ENCODE assay signal across 11 cellular contexts in the genomic region with DNA sequence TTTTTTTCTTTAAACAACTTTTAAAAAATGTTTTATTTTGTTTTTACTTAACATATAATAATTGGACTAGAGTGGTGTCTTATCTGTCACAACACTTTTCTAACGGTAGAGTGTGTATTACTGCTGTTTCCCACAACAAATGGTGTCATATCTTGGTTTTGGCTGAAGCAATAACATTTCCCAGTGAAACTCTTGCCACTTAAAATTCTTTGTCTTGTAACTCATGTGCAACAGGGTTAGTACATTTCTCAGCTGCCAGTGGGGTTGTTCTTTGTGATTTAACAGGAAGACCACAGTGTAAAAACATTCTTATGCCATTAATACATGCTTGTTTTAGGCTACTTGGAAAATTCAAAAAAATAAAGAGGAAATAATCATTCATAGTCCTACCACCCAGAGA. TPM values are rescaled to one million over a fixed set of nuclear protein-coding genes. Genes with fewer than 3 reads are reported as not detected.
A peak's percentile ranks its signal among the peaks of the same experiment; 100 is the strongest.
DNase-seq lines count a peak whose midpoint lies in the region; ATAC-seq and TF ChIP-seq lines count a peak whose summit lies in the region.
"Had no signal": no experiment of that assay in that cellular context is flagged by ENCODE, and none has a peak within 500 bp of the region (broad histone marks: within the 10 kb centered on the region; RNA-seq: fewer than 3 reads in every experiment).

No MANE protein-coding gene starts in this region.

- H3K27ac ChIP-seq in left lung = peak overlapping the region in 1 of 2 donors; percentile 85

- H3K36me3 Mint-ChIP-seq in stimulated activated naive B cell treated with anti-CD40 and anti-IgM and Interleukin-4, amounts not matched to agents 10 μg/mL and 1 μg/mL and 100 μg/mL, for 72 hours = no peaks in the 10 kb centered on the region
- H3K36me3 Mint-ChIP-seq: naive thymus-derived CD8-positive, alpha-beta T cell had no signal

- peak; percentile 53 for ATAC-seq in left lung
- no peak for ATAC-seq in stimulated activated naive B cell treated with anti-CD40 and anti-IgM and Interleukin-4, amounts not matched to agents 10 μg/mL and 1 μg/mL and 100 μg/mL, for 72 hours (replicated peaks)
- ATAC-seq: naive thymus-derived CD8-positive, alpha-beta T cell had no signal

- intact Hi-C loops in left lung (cut with DNase I) = no loop called here

- H3K27ac Mint-ChIP-seq in stimulated activated naive B cell treated with anti-CD40 and anti-IgM and Interleukin-4, amounts not matched to agents 10 μg/mL and 1 μg/mL and 100 μg/mL, for 72 hours = no peak overlapping the region
- H3K27ac Mint-ChIP-seq: naive thymus-derived CD8-positive, alpha-beta T cell had no signal

- no peaks in the 10 kb centered on the region for H3K9me3 ChIP-seq in left lung

- peak; percentile 77 for DNase-seq in BJ (ENCODE audit: low read depth)
- peak; percentile 40 to 41 for DNase-seq in Kasumi-1 (lab: John Stamatoyannopoulos, UW)
- DNase-seq in cardiac fibroblast (ENCODE audit: low read depth in 2 of 2) = peak; percentile 93 to 98
- no peak for DNase-seq in left lung
- no peak for DNase-seq in NCI-H2107 treated with DMSO at 0.1 percent for 48 hours (lab: John Stamatoyannopoulos, UW; ENCODE audit: unreplicated experiment)
- DNase-seq in effector CD8-positive, alpha-beta T cell (lab: John Stamatoyannopoulos, UW) = no peak
- no peak for DNase-seq in NCI-H1417 treated with DMSO at 0.1 percent for 48 hours (lab: John Stamatoyannopoulos, UW)
- no peak for DNase-seq in stimulated activated naive B cell treated with anti-CD40 and anti-IgM and Interleukin-4, amounts not matched to agents 10 μg/mL and 1 μg/mL and 100 μg/mL, for 72 hours
- DNase-seq: caudate nucleus; naive thymus-derived CD8-positive, alpha-beta T cell; NCI-H2081 treated with DMSO at 0.1 percent for 48 hours had no signal

- H3K4me3 Mint-ChIP-seq in stimulated activated naive B cell treated with anti-CD40 and anti-IgM and Interleukin-4, amounts not matched to agents 10 μg/mL and 1 μg/mL and 100 μg/mL, for 72 hours = no peak overlapping the region
- H3K4me3 Mint-ChIP-seq: naive thymus-derived CD8-positive, alpha-beta T cell had no signal

- POLR2A ChIA-PET in BJ (lab: Charles Lee) = no interaction called here

- H3K4me1 Mint-ChIP-seq in stimulated activated naive B cell treated with anti-CD40 and anti-IgM and Interleukin-4, amounts not matched to agents 10 μg/mL and 1 μg/mL and 100 μg/mL, for 72 hours = peaks cover 5 to 6% of the 10 kb centered on the region in 2 donors

- TF ChIP-seq CTCF in BJ (IDR thresholded peaks at IDR 0.05; ENCODE audit: insufficient read depth, low read depth, low read length) (no peak), cardiac fibroblast (IDR thresholded peaks at IDR 0.05; ENCODE audit: low read depth, low read length) (no peak), left lung (IDR thresholded peaks at IDR 0.05) (no peak)

- peaks cover 2 to 49% of the 10 kb centered on the region in 2 donors for H3K4me1 ChIP-seq in left lung

- CTCF ChIA-PET in BJ (lab: Yijun Ruan, JAX) = interaction anchor here (0.7 to 1.3 kb wide), 3 partner anchors 9 to 282 kb away, joined by 3 to 4 read pairs (median 3); partner anchors contain the start of gene ALPL

- H3K36me3 ChIP-seq in BJ (ENCODE audit: control insufficient read depth, insufficient read depth, low read length) (no peaks in the 10 kb centered on the region), left lung (peaks cover 0 to 23% of the 10 kb centered on the region in 2 donors)

- no peaks in the 10 kb centered on the region for H3K9me3 Mint-ChIP-seq in stimulated activated naive B cell treated with anti-CD40 and anti-IgM and Interleukin-4, amounts not matched to agents 10 μg/mL and 1 μg/mL and 100 μg/mL, for 72 hours

- H3K27me3 ChIP-seq in BJ (ENCODE audit: control insufficient read depth, insufficient read depth, low read length) = peaks cover 8% of the 10 kb centered on the region
- peaks cover 0 to 19% of the 10 kb centered on the region in 2 donors for H3K27me3 ChIP-seq in left lung

- H3K4me3 ChIP-seq in BJ (ENCODE audit: low read depth, low read length) (no peak overlapping the region), cardiac fibroblast (replicated peaks in 1 of 2; ENCODE audit: low read depth in 2 of 2, low read length in 2 of 2) (no peak overlapping the region), left lung (no peak overlapping the region)

- H3K27me3 Mint-ChIP-seq in stimulated activated naive B cell treated with anti-CD40 and anti-IgM and Interleukin-4, amounts not matched to agents 10 μg/mL and 1 μg/mL and 100 μg/mL, for 72 hours = peaks cover 28 to 35% of the 10 kb centered on the region in 2 donors

RNA-seq across cellular contexts. Expression of gene ALPL, which starts 43.5 kb away (rescaled TPM):
- 0.28 and 0.45 TPM in 2 replicates for polyA plus RNA-seq in BJ (2011; rRNA removed)
- 0.14 and 0.15 TPM in 2 replicates for polyA minus RNA-seq in BJ (2011; rRNA and poly(A)+ RNA removed)
- total RNA-seq in left lung = 100 to 1,000 TPM; 148 to 198 TPM
- total RNA-seq: naive thymus-derived CD8-positive, alpha-beta T cell had no signal
- polyA plus RNA-seq: naive thymus-derived CD8-positive, alpha-beta T cell had no signal

Comparison
In these comparisons a context has a peak if more than half of its experiments do, and no peak if none do; other contexts are left out.
1. DNase-seq: peak in BJ (single experiment), Kasumi-1 (2 of 2) and cardiac fibroblast (2 of 2); none in left lung (0 of 2), NCI-H2107 treated with DMSO at 0.1 percent for 48 hours (single experiment), effector CD8-positive, alpha-beta T cell (single experiment), NCI-H1417 treated with DMSO at 0.1 percent for 48 hours (single experiment) and stimulated activated naive B cell treated with anti-CD40 and anti-IgM and Interleukin-4, amounts not matched to agents 10 μg/mL and 1 μg/mL and 100 μg/mL, for 72 hours (single experiment).